Comparison of ENCODE assay signal across 25 cellular contexts in the genomic region with DNA sequence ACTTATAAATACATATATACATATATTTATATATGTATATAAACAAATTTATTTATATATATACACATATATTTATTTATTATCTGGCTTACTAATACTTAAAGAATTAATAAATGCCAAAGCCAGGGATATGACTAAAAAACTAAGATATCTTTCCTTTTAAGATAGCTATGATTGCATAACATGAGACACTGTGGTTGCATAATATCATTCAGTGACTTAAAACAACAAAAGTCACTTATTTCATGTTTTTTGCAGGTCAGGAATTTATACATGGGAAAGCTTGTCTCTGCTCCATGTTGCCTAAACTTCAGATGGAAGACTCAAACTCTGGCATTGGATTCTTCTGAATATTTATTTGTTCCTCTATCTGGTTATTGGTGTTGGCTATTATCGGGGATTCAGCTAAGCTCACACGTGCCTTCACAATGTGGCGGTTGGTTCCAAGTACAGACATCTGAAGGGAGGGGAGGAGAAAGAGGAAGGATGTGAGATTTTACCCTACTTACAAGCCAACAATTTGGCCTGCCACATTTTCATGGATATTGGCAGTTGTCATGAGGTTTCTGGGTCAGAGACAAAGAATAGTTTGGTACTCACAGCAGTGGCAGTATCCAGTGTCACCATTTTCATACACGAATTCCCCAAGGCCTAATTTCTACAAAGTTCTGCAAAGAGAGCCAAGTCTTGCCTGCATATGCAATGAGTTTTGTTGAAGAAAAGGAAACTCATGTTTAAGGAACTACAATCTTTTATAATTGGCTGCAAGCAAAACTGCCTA.
A peak's percentile ranks its signal among the peaks of the same experiment; 100 is the strongest.
DNase-seq lines count a peak whose midpoint lies in the region; ATAC-seq and TF ChIP-seq lines count a peak whose summit lies in the region.
"Had no signal": no experiment of that assay in that cellular context is flagged by ENCODE, and none has a peak within 500 bp of the region (broad histone marks: within the 10 kb centered on the region; RNA-seq: fewer than 3 reads in every experiment).

No MANE protein-coding gene starts in this region.

- H4K20me1 ChIP-seq in IMR-90 (ENCODE audit: insufficient read depth, low read length) = no peaks in the 10 kb centered on the region
- H4K20me1 ChIP-seq in neural progenitor cell (ENCODE audit: low read depth) = no peaks in the 10 kb centered on the region

- no peak overlapping the region for H4K8ac ChIP-seq in IMR-90 (ENCODE audit: low read depth in 2 of 2, low read length in 2 of 2)

- H3K9ac ChIP-seq in IMR-90 (ENCODE audit: low read depth, low read length) (no peak overlapping the region), neural progenitor cell (no peak overlapping the region)

- no peak overlapping the region for H2AFZ ChIP-seq in IMR-90 (replicated peaks; ENCODE audit: low read length, poor library complexity)
- peak overlapping the region; percentile 63 for H2AFZ ChIP-seq in neural progenitor cell (replicated peaks)

- H2BK5ac ChIP-seq in IMR-90 (ENCODE audit: low read depth, low read length, poor library complexity, severe bottlenecking) = no peak overlapping the region

- H3K4me1 ChIP-seq in IMR-90 (ENCODE audit: control insufficient read depth, insufficient read depth, low read length) (no peaks in the 10 kb centered on the region), neural progenitor cell (peaks cover 9% of the 10 kb centered on the region)
- H3K4me1 ChIP-seq: HAP-1, testis, uterus had no signal

- no peaks in the 10 kb centered on the region for H3K27me3 Mint-ChIP-seq in neural progenitor cell (ENCODE audit: insufficient read depth, low read depth)
- H3K27me3 Mint-ChIP-seq: activated CD8-positive, alpha-beta memory T cell treated with anti-CD3 and anti-CD28 coated beads, Interleukin-2, amount 10 ng/mL, durations not matched to agents 7 days and 5 days; progenitor cell of endocrine pancreas; stimulated activated naive B cell treated with anti-CD40 and anti-IgM and Interleukin-4, amounts not matched to agents 10 μg/mL and 1 μg/mL and 100 μg/mL, for 72 hours had no signal

- no peak overlapping the region for H4K91ac ChIP-seq in IMR-90 (ENCODE audit: insufficient read depth, low read depth, low read length)

- intact Hi-C loops in IMR-90 (cut with micrococcal nuclease) = no loop called here

- H2BK20ac ChIP-seq in IMR-90 (ENCODE audit: low read depth, low read length) = no peak overlapping the region

- no peaks in the 10 kb centered on the region for H3K79me2 ChIP-seq in neural progenitor cell (ENCODE audit: low read depth)

- no peak for TF ChIP-seq CTCF in IMR-90 (conservative IDR thresholded peaks at IDR 0.05; ENCODE audit: low read depth, low read length)
- TF ChIP-seq CTCF in NB4 (IDR thresholded peaks at IDR 0.05; ENCODE audit: low read depth, low read length) = no peak
- no peak for TF ChIP-seq CTCF in cardiac fibroblast (IDR thresholded peaks at IDR 0.05; ENCODE audit: low read depth, low read length)
- TF ChIP-seq CTCF in neural progenitor cell (IDR thresholded peaks at IDR 0.05) = no peak

- no peaks in the 10 kb centered on the region for H3K36me3 Mint-ChIP-seq in neural progenitor cell
- H3K36me3 Mint-ChIP-seq: activated CD8-positive, alpha-beta memory T cell treated with anti-CD3 and anti-CD28 coated beads, Interleukin-2, amount 10 ng/mL, durations not matched to agents 7 days and 5 days; CD8-positive, alpha-beta T cell; stimulated activated naive B cell treated with anti-CD40 and anti-IgM and Interleukin-4, amounts not matched to agents 10 μg/mL and 1 μg/mL and 100 μg/mL, for 72 hours had no signal

- H3K36me3 ChIP-seq in IMR-90 (ENCODE audit: control insufficient read depth, insufficient read depth, low read length) = no peaks in the 10 kb centered on the region
- no peaks in the 10 kb centered on the region for H3K36me3 ChIP-seq in neural progenitor cell
- H3K36me3 ChIP-seq: HAP-1, uterus had no signal

- no peak overlapping the region for H3K27ac Mint-ChIP-seq in neural progenitor cell
- H3K27ac Mint-ChIP-seq: activated CD8-positive, alpha-beta memory T cell treated with anti-CD3 and anti-CD28 coated beads, Interleukin-2, amount 10 ng/mL, durations not matched to agents 7 days and 5 days; activated T-helper 1 cell treated with anti-CD3 and anti-CD28 coated beads, Interleukin-12 subunit alpha, Interleukin-12 subunit beta, Interleukin-2, Interleukin-4 antibody, amounts not matched to agents 30 ng/mL and 10 ng/mL and 1 ng/mL, durations not matched to agents 14 hours and 24 hours and 36 hours; CD8-positive, alpha-beta T cell; progenitor cell of endocrine pancreas; stimulated activated naive B cell treated with anti-CD40 and anti-IgM and Interleukin-4, amounts not matched to agents 10 μg/mL and 1 μg/mL and 100 μg/mL, for 72 hours had no signal

- H3K9me3 Mint-ChIP-seq in neural progenitor cell = peaks cover 5% of the 10 kb centered on the region
- H3K9me3 Mint-ChIP-seq: activated T-helper 1 cell treated with anti-CD3 and anti-CD28 coated beads, Interleukin-12 subunit alpha, Interleukin-12 subunit beta, Interleukin-2, Interleukin-4 antibody, amounts not matched to agents 30 ng/mL and 10 ng/mL and 1 ng/mL, durations not matched to agents 14 hours and 24 hours and 36 hours had no signal

- no peak overlapping the region for H3K56ac ChIP-seq in IMR-90 (ENCODE audit: extremely low read depth, insufficient read depth, low read length)

- no peak overlapping the region for H4K5ac ChIP-seq in IMR-90 (ENCODE audit: low read depth, low read length)

- H2BK120ac ChIP-seq in IMR-90 (ENCODE audit: low read depth, low read length) = no peak overlapping the region

- H3K27ac ChIP-seq in IMR-90 (ENCODE audit: insufficient read depth, low read length) (no peak overlapping the region), neural progenitor cell (no peak overlapping the region)
- H3K27ac ChIP-seq: skin epidermis, testis, uterus had no signal

- H3K9me3 ChIP-seq in IMR-90 (ENCODE audit: control insufficient read depth, insufficient read depth, low read length) (no peaks in the 10 kb centered on the region), neural progenitor cell (ENCODE audit: low read depth) (no peaks in the 10 kb centered on the region)
- H3K9me3 ChIP-seq: HAP-1, mucosa of descending colon, testis, uterus had no signal

- H3K27me3 ChIP-seq in IMR-90 (ENCODE audit: control insufficient read depth, insufficient read depth, low read length) (no peaks in the 10 kb centered on the region), neural progenitor cell (no peaks in the 10 kb centered on the region)
- H3K27me3 ChIP-seq: testis, uterus had no signal

- TF ChIP-seq POLR2A in IMR-90 (IDR thresholded peaks at IDR 0.05; ENCODE audit: low read depth, low read length) = no peak
- no peak for TF ChIP-seq POLR2A in NB4 (IDR thresholded peaks at IDR 0.05; ENCODE audit: extremely low read depth, insufficient read length)

- no peak for DNase-seq in IMR-90
- DNase-seq in NB4 (ENCODE audit: low read depth) = peak; percentile 28
- DNase-seq in cardiac fibroblast (ENCODE audit: low read depth in 2 of 2) = peak; percentile 39 to 65
- DNase-seq in neural progenitor cell (ENCODE audit: low spot score) = no peak
- no peak for DNase-seq in activated CD4-positive, CD25-positive, alpha-beta regulatory T cell treated with anti-CD3 and anti-CD28 coated beads, Interleukin-2, amount 50 U/mL, for 72 hours
- DNase-seq: activated CD4-positive, alpha-beta T cell treated with anti-CD3 and anti-CD28 coated beads for 48 hours; activated CD8-positive, alpha-beta memory T cell treated with anti-CD3 and anti-CD28 coated beads, Interleukin-2, amount 10 ng/mL, durations not matched to agents 7 days and 5 days; activated naive CD4-positive, alpha-beta T cell treated with anti-CD3 and anti-CD28 coated beads, Interleukin-2, amount 50 U/mL, for 16 hours; anterior cingulate cortex; CD8-positive, alpha-beta T cell; central memory CD4-positive, alpha-beta T cell; DMS153; hippocampal formation; mucosa of descending colon; NCI-H510A; stimulated activated naive B cell treated with anti-CD40 and anti-IgM and Interleukin-4, amounts not matched to agents 10 μg/mL and 1 μg/mL and 100 μg/mL, for 72 hours; T-helper 1 cell; testis; uterus had no signal

- H3K4me3 ChIP-seq in IMR-90 (ENCODE audit: insufficient read depth, low read depth, low read length) (no peak overlapping the region), NB4 (ENCODE audit: low read depth, low read length) (no peak overlapping the region), cardiac fibroblast (replicated peaks in 1 of 2; ENCODE audit: low read depth in 2 of 2, low read length in 2 of 2) (no peak overlapping the region), neural progenitor cell (no peak overlapping the region)
- H3K4me3 ChIP-seq: HAP-1, mucosa of descending colon, skin epidermis, testis, uterus had no signal

- no peak overlapping the region for H2AK9ac ChIP-seq in IMR-90 (replicated peaks; ENCODE audit: low read depth, low read length, poor library complexity)

- no peaks in the 10 kb centered on the region for H3K79me1 ChIP-seq in IMR-90 (ENCODE audit: low read depth in 1 of 2, low read length in 2 of 2)

- no peak overlapping the region for H2BK15ac ChIP-seq in IMR-90 (ENCODE audit: low read depth, low read length)

- no peak overlapping the region for H3K23ac ChIP-seq in IMR-90 (ENCODE audit: low read depth, low read length)

- no peaks in the 10 kb centered on the region for H3K9me1 ChIP-seq in IMR-90 (ENCODE audit: insufficient read depth, low read length)

- WGBS in IMR-90 (ENCODE audit: extremely low coverage in 2 of 2, insufficient read length in 1 of 2), 2 experiments = no CpG with 5 or more reads among the region's 4 CpGs

- CTCF ChIA-PET in IMR-90 (lab: Yijun Ruan, JAX) = no interaction called here

- BruUV-seq in IMR-90 (replicated peaks; lab: Mats Ljungman, UMichigan) = no TSS peak

- no peak overlapping the region for H3K14ac ChIP-seq in IMR-90 (replicated peaks; ENCODE audit: low read depth, low read length)

- peaks cover 4% of the 10 kb centered on the region for H3K4me1 Mint-ChIP-seq in neural progenitor cell
- H3K4me1 Mint-ChIP-seq: activated CD8-positive, alpha-beta memory T cell treated with anti-CD3 and anti-CD28 coated beads, Interleukin-2, amount 10 ng/mL, durations not matched to agents 7 days and 5 days; stimulated activated naive B cell treated with anti-CD40 and anti-IgM and Interleukin-4, amounts not matched to agents 10 μg/mL and 1 μg/mL and 100 μg/mL, for 72 hours had no signal

- dilution Hi-C loops in IMR-90 (cut with HindIII; ENCODE audit: low sequenced_read_pairs, unreplicated experiment) = no loop called here

- H3K4me3 Mint-ChIP-seq in neural progenitor cell = no peak overlapping the region
- H3K4me3 Mint-ChIP-seq: activated CD8-positive, alpha-beta memory T cell treated with anti-CD3 and anti-CD28 coated beads, Interleukin-2, amount 10 ng/mL, durations not matched to agents 7 days and 5 days; activated T-helper 1 cell treated with anti-CD3 and anti-CD28 coated beads, Interleukin-12 subunit alpha, Interleukin-12 subunit beta, Interleukin-2, Interleukin-4 antibody, amounts not matched to agents 30 ng/mL and 10 ng/mL and 1 ng/mL, durations not matched to agents 14 hours and 24 hours and 36 hours; CD8-positive, alpha-beta T cell; stimulated activated naive B cell treated with anti-CD40 and anti-IgM and Interleukin-4, amounts not matched to agents 10 μg/mL and 1 μg/mL and 100 μg/mL, for 72 hours had no signal

- no peak for TF ChIP-seq RAD21 in IMR-90 (IDR thresholded peaks at IDR 0.05; ENCODE audit: low read length)

- H3K4me2 ChIP-seq in IMR-90 (ENCODE audit: low read depth, low read length) (no peak overlapping the region), neural progenitor cell (no peak overlapping the region)

- in situ Hi-C loops in IMR-90 (cut with MboI; ENCODE audit: low sequenced_read_pairs) = no loop called here

- H3K18ac ChIP-seq in IMR-90 (ENCODE audit: low read depth, low read length) = no peak overlapping the region

- no peak overlapping the region for H2AK5ac ChIP-seq in IMR-90 (ENCODE audit: low read depth, low read length)

- POLR2A ChIA-PET in IMR-90 (lab: Charles Lee; ENCODE audit: unreplicated experiment) = no interaction called here

- no peaks in the 10 kb centered on the region for H3F3A ChIP-seq in neural progenitor cell (ENCODE audit: low read depth)

- H3K4ac ChIP-seq in IMR-90 (ENCODE audit: low read depth, low read length) = no peak overlapping the region

- ATAC-seq in IMR-90 (ENCODE audit: low read depth) = no peak
- ATAC-seq in GM18907 (IDR thresholded peaks at IDR 0.05; ENCODE audit: unreplicated experiment) = no peak
- no peak for ATAC-seq in HG03025 (IDR thresholded peaks at IDR 0.05; ENCODE audit: low FRiP score, unreplicated experiment)
- ATAC-seq: activated CD8-positive, alpha-beta memory T cell treated with anti-CD3 and anti-CD28 coated beads, Interleukin-2, amount 10 ng/mL, durations not matched to agents 7 days and 5 days; CD8-positive, alpha-beta T cell; mucosa of descending colon; stimulated activated naive B cell treated with anti-CD40 and anti-IgM and Interleukin-4, amounts not matched to agents 10 μg/mL and 1 μg/mL and 100 μg/mL, for 72 hours had no signal

Comparison
In these comparisons a context has a peak if more than half of its experiments do, and no peak if none do; other contexts are left out.
1. DNase-seq: peak in NB4 (single experiment) and cardiac fibroblast (2 of 2); none in IMR-90 (single experiment), neural progenitor cell (single experiment) and activated CD4-positive, CD25-positive, alpha-beta regulatory T cell treated with anti-CD3 and anti-CD28 coated beads, Interleukin-2, amount 50 U/mL, for 72 hours (single experiment).